In the genomic region with DNA sequence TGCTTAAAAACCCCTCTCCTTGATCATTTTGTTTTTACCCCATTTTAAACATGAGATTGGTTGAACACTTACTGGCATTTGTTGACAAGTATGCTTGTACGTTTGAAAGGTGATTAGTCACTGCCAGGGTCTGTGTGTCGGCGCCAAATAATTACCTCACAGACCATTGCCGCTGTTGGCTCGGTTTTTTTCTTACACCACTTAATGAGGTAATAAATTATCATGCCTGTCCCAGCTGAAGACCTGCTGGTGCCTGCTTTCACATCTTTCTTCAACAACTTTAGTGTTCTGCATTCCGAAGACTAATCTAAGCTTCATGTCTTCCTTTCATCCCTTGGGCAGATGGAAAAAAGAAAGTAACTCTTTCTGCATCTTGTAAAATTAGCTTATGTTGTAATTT, we compare ENCODE assay signal across 15 cellular contexts.
DNase-seq lines count a peak whose midpoint lies in the region; ATAC-seq, FAIRE-seq and TF ChIP-seq lines count a peak whose summit lies in the region.
"Had no signal": no experiment of that assay in that cellular context is flagged by ENCODE, and none has a peak within 500 bp of the region (broad histone marks: within the 10 kb centered on the region; RNA-seq: fewer than 3 reads in every experiment).

No MANE protein-coding gene starts in this region.

- TF ChIP-seq EP300 in K562 (IDR thresholded peaks at IDR 0.05; ENCODE audit: low read length), result no peak

- H3K14ac ChIP-seq in mesenchymal stem cell (ENCODE audit: low read length in 2 of 2), result no peak overlapping the region

- no peaks in the 10 kb centered on the region for H3K27me3 ChIP-seq in MG63
- no peaks in the 10 kb centered on the region for H3K27me3 ChIP-seq in K562 (ENCODE audit: control insufficient read depth in 2 of 2, insufficient read depth in 2 of 2, low read length in 2 of 2)
- H3K27me3 ChIP-seq in mesenchymal stem cell (ENCODE audit: control insufficient read depth in 1 of 2, insufficient read depth in 1 of 2, low read length in 2 of 2), result no peaks in the 10 kb centered on the region
- no peaks in the 10 kb centered on the region for H3K27me3 ChIP-seq in Caco-2 (replicated peaks; ENCODE audit: control insufficient read depth, insufficient read depth, low read length)

- H3K36me3 Mint-ChIP-seq in Caco-2 (ENCODE audit: insufficient read depth, unreplicated experiment), result peaks cover 70% of the 10 kb centered on the region

- WGBS in K562 (ENCODE audit: insufficient coverage, low coverage, missing lambda C conversion rate), result 71% methylated on average over 6 of the region's 6 CpGs
- 10% methylated on average over 5 of the region's 6 CpGs for WGBS in mesenchymal stem cell

- H2BK5ac ChIP-seq in mesenchymal stem cell (ENCODE audit: low read depth, low read length, poor library complexity, severe bottlenecking), result no peak overlapping the region

- no peak overlapping the region for H2AK5ac ChIP-seq in mesenchymal stem cell (ENCODE audit: low read length, severe bottlenecking)

- H3K9ac ChIP-seq in K562 (ENCODE audit: insufficient read depth in 1 of 2, low read depth in 2 of 2, low read length in 2 of 2) (no peak overlapping the region), mesenchymal stem cell (ENCODE audit: low read length) (no peak overlapping the region)

- H3K27ac ChIP-seq in K562 (ENCODE audit: extremely low read depth, low read depth, low read length), result no peak overlapping the region
- no peak overlapping the region for H3K27ac ChIP-seq in mesenchymal stem cell (ENCODE audit: low read length, poor library complexity, severe bottlenecking)

- no peak overlapping the region for H3K4ac ChIP-seq in mesenchymal stem cell (ENCODE audit: low read depth in 1 of 2, low read length in 2 of 2)

- no peaks in the 10 kb centered on the region for H4K20me1 ChIP-seq in K562 (replicated peaks; ENCODE audit: control insufficient read depth, insufficient read depth, low read length)

- no peak for TF ChIP-seq RAD21 in K562 (CRISPR knock-in tag; conservative IDR thresholded peaks at IDR 0.05 in 1 of 2, IDR thresholded peaks at IDR 0.05 in 1 of 2)

- no peak for FAIRE-seq in K562 (lab: Jason Lieb, UNC)
- FAIRE-seq: HTR-8/SVneo had no signal

- peaks cover 13% of the 10 kb centered on the region for H3K36me3 ChIP-seq in MG63
- peaks cover 64% of the 10 kb centered on the region for H3K36me3 ChIP-seq in K562 (ENCODE audit: control insufficient read depth, insufficient read depth, low read length)
- H3K36me3 ChIP-seq in mesenchymal stem cell (ENCODE audit: control insufficient read depth in 1 of 2, insufficient read depth in 2 of 2, low read depth in 1 of 2, low read length in 2 of 2), result peaks cover 19 to 74% of the 10 kb centered on the region in 2 experiments
- H3K36me3 ChIP-seq in Caco-2 (ENCODE audit: control insufficient read depth, insufficient read depth, low read length), result peaks cover 2% of the 10 kb centered on the region; the same call in 1 of the 2 replicates

- H3K27me3 Mint-ChIP-seq in Caco-2 (ENCODE audit: insufficient read depth, unreplicated experiment), result no peaks in the 10 kb centered on the region
- H3K27me3 Mint-ChIP-seq: activated CD8-positive, alpha-beta T cell treated with anti-CD3 and anti-CD28 coated beads for 36 hours; activated naive CD4-positive, alpha-beta T cell treated with anti-CD3 and anti-CD28 coated beads, Interleukin-2, amount 10 ng/mL, durations not matched to agents 7 days and 5 days had no signal

- no peak overlapping the region for H3K18ac ChIP-seq in mesenchymal stem cell (ENCODE audit: low read depth in 1 of 2, low read length in 2 of 2)

- H3K4me3 ChIP-seq in AG10803 (ENCODE audit: low read length), result no peak overlapping the region
- H3K4me3 ChIP-seq in MG63, result no peak overlapping the region
- H3K4me3 ChIP-seq in K562, result no peak overlapping the region
- H3K4me3 ChIP-seq in mesenchymal stem cell (ENCODE audit: insufficient read depth in 1 of 2, low read depth in 1 of 2, low read length in 2 of 2), result no peak overlapping the region
- no peak overlapping the region for H3K4me3 ChIP-seq in Caco-2 (ENCODE audit: low read depth, low read length)
- H3K4me3 ChIP-seq: GM23338 had no signal

- H3K9me1 ChIP-seq in K562 (ENCODE audit: control insufficient read depth, insufficient read depth, low read length), result no peaks in the 10 kb centered on the region

- POLR2A ChIA-PET in K562 (lab: Yijun Ruan, JAX) (no interaction called here), Caco-2 (lab: Charles Lee) (no interaction called here)

- BruUV-seq in K562 (replicated peaks; lab: Mats Ljungman, UMichigan) (no TSS peak), Caco-2 (replicated peaks; lab: Mats Ljungman, UMichigan) (no TSS peak)

- peak; percentile 71 for DNase-seq in AG10803 (ENCODE audit: low read depth)
- peak; percentile 57 for DNase-seq in MG63
- DNase-seq in K562 (ENCODE audit: extremely low read depth in 1 of 4, low spot score in 3 of 4), result no peak
- DNase-seq in mesenchymal stem cell, result peak; percentile 41
- no peak for DNase-seq in superior temporal gyrus (ENCODE audit: extremely low spot score)
- DNase-seq in Caco-2, result no peak
- DNase-seq: activated CD8-positive, alpha-beta T cell treated with anti-CD3 and anti-CD28 coated beads for 36 hours; activated naive CD4-positive, alpha-beta T cell treated with anti-CD3 and anti-CD28 coated beads, Interleukin-2, amount 10 ng/mL, durations not matched to agents 7 days and 5 days; NCI-H1092; stimulated activated CD4-positive, alpha-beta T cell treated with anti-CD3 and anti-CD28 coated beads, Interleukin-12 subunit alpha, Interleukin-12 subunit beta, amount 100 ng/mL, for 4 hours; T-helper 2 cell had no signal

- no peak overlapping the region for H2BK120ac ChIP-seq in mesenchymal stem cell (ENCODE audit: low read depth, low read length)

- CTCF ChIA-PET in K562 (lab: Yijun Ruan, JAX; ENCODE audit: low intra/inter-chr PET ratio), result no interaction called here
- CTCF ChIA-PET in Caco-2 (lab: Charles Lee), result interaction anchor here (1.2 kb wide), 1 partner anchor 52 kb away, joined by 3 read pairs; no protein-coding TSS in a partner anchor

- no peaks in the 10 kb centered on the region for H3K79me2 ChIP-seq in K562 (ENCODE audit: control insufficient read depth, insufficient read depth, low read length)

- H3K9me3 ChIP-seq in MG63 (no peaks in the 10 kb centered on the region), K562 (replicated peaks; ENCODE audit: control insufficient read depth, insufficient read depth, low read depth, low read length) (no peaks in the 10 kb centered on the region), mesenchymal stem cell (ENCODE audit: control insufficient read depth, low read length) (no peaks in the 10 kb centered on the region), Caco-2 (no peaks in the 10 kb centered on the region)

- H3K27ac Mint-ChIP-seq in Caco-2 (ENCODE audit: unreplicated experiment), result no peak overlapping the region
- H3K27ac Mint-ChIP-seq: activated CD8-positive, alpha-beta T cell treated with anti-CD3 and anti-CD28 coated beads for 36 hours; activated naive CD4-positive, alpha-beta T cell treated with anti-CD3 and anti-CD28 coated beads, Interleukin-2, amount 10 ng/mL, durations not matched to agents 7 days and 5 days; GM23338 had no signal

- H3K4me1 ChIP-seq in K562 (replicated peaks in 1 of 2; ENCODE audit: control insufficient read depth in 2 of 2, insufficient read depth in 2 of 2, low read length in 2 of 2) (no peaks in the 10 kb centered on the region), mesenchymal stem cell (ENCODE audit: control insufficient read depth, insufficient read depth, low read depth, low read length) (no peaks in the 10 kb centered on the region), Caco-2 (no peaks in the 10 kb centered on the region)

- no peak overlapping the region for H3K4me2 ChIP-seq in K562 (ENCODE audit: insufficient read depth, low read length)
- no peak overlapping the region for H3K4me2 ChIP-seq in mesenchymal stem cell (ENCODE audit: low read length, poor library complexity, severe bottlenecking)
- H3K4me2 ChIP-seq: GM23338 had no signal

- H2BK15ac ChIP-seq in mesenchymal stem cell (ENCODE audit: low read depth, poor library complexity, severe bottlenecking), result no peak overlapping the region

- intact Hi-C loops in K562 (cut with micrococcal nuclease) (no loop called here), Caco-2 (cut with micrococcal nuclease; ENCODE audit: unreplicated experiment) (no loop called here)

- H4K91ac ChIP-seq in mesenchymal stem cell (ENCODE audit: low read length), result no peak overlapping the region

- H3K9me3 Mint-ChIP-seq in Caco-2 (ENCODE audit: unreplicated experiment), result no peaks in the 10 kb centered on the region
- H3K9me3 Mint-ChIP-seq: activated CD8-positive, alpha-beta T cell treated with anti-CD3 and anti-CD28 coated beads for 36 hours; activated naive CD4-positive, alpha-beta T cell treated with anti-CD3 and anti-CD28 coated beads, Interleukin-2, amount 10 ng/mL, durations not matched to agents 7 days and 5 days; GM23338 had no signal

- no peak overlapping the region for H4K8ac ChIP-seq in mesenchymal stem cell (ENCODE audit: low read length)

- H3K4me1 Mint-ChIP-seq in Caco-2 (ENCODE audit: low read depth, unreplicated experiment), result no peaks in the 10 kb centered on the region

- no peak overlapping the region for H3K23ac ChIP-seq in mesenchymal stem cell (ENCODE audit: low read length in 2 of 2)

- no peak overlapping the region for H3K4me3 Mint-ChIP-seq in Caco-2 (ENCODE audit: unreplicated experiment)
- H3K4me3 Mint-ChIP-seq: activated CD8-positive, alpha-beta T cell treated with anti-CD3 and anti-CD28 coated beads for 36 hours; activated naive CD4-positive, alpha-beta T cell treated with anti-CD3 and anti-CD28 coated beads, Interleukin-2, amount 10 ng/mL, durations not matched to agents 7 days and 5 days; GM23338 had no signal

- H2AFZ ChIP-seq in K562 (ENCODE audit: low read depth, low read length) (no peak overlapping the region), mesenchymal stem cell (ENCODE audit: low read depth, low read length) (no peak overlapping the region)
- H2AFZ ChIP-seq: GM23338 had no signal

- no peak for TF ChIP-seq POLR2A in K562 (conservative IDR thresholded peaks at IDR 0.05)

- no peaks in the 10 kb centered on the region for H3K79me1 ChIP-seq in mesenchymal stem cell (replicated peaks; ENCODE audit: low read length, poor library complexity, severe bottlenecking)

- in situ Hi-C loops in K562 (cut with MboI), result no loop called here

- ATAC-seq in K562, result no peak
- no peak for ATAC-seq in GM19324 (IDR thresholded peaks at IDR 0.05; ENCODE audit: low FRiP score, unreplicated experiment)
- no peak for ATAC-seq in GM19035 (IDR thresholded peaks at IDR 0.05; ENCODE audit: unreplicated experiment)
- ATAC-seq: activated CD8-positive, alpha-beta T cell treated with anti-CD3 and anti-CD28 coated beads for 36 hours; GM23338 had no signal

- TF ChIP-seq CTCF in AG10803 (conservative IDR thresholded peaks at IDR 0.05; ENCODE audit: low read length) (no peak), K562 (IDR thresholded peaks at IDR 0.05 in 2 of 3, conservative IDR thresholded peaks at IDR 0.05 in 1 of 3; ENCODE audit: insufficient read depth in 2 of 3, low read depth in 1 of 3, low read length in 3 of 3) (no peak), Caco-2 (IDR thresholded peaks at IDR 0.05; ENCODE audit: insufficient read depth in 1 of 2, low read depth in 1 of 2, low read length in 1 of 2, severe bottlenecking in 1 of 2, unreplicated experiment in 1 of 2) (no peak)

- no peak overlapping the region for H2BK12ac ChIP-seq in mesenchymal stem cell (ENCODE audit: low read length in 2 of 2)

TF ChIP-seq in K562, 482 proteins besides CTCF, POLR2A, EP300 and RAD21 (continues in another document):
- TF ChIP-seq MED1 (CRISPR knock-in tag; IDR thresholded peaks at IDR 0.05; ENCODE audit: borderline replicate concordance), result no peak

Comparison
In these comparisons a context has a peak if more than half of its experiments do, and no peak if none do; other contexts are left out.
1. DNase-seq: peak in AG10803 (single experiment), MG63 (single experiment) and mesenchymal stem cell (single experiment); none in K562 (0 of 4), superior temporal gyrus (single experiment) and Caco-2 (0 of 2).